8 cellular contexts compared by ENCODE assay signal in the genomic region with DNA sequence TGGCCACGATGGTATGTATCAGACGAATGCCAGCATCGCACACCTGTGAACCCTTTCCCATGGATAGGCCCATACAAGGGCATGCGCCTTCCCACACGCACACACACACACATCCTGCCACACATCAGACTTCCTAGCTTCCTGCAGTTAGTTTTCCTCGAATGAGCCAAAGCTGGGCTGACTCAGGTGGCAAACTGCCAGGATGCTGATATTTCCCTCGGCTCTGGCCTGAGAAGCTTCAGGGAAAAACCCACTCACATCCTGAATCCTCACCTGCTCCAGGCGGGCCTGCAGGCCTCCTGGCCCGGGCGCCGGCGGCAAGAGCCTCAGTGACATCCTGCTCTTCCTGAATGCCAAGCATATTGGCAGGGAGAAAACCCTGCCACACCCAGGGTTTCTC. TPM values are rescaled to one million over a fixed set of nuclear protein-coding genes. Genes with fewer than 3 reads are reported as not detected.
A peak's percentile ranks its signal among the peaks of the same experiment; 100 is the strongest.
DNase-seq lines count a peak whose midpoint lies in the region; ATAC-seq and TF ChIP-seq lines count a peak whose summit lies in the region.

No MANE protein-coding gene starts in this region.

- no peak for ATAC-seq in HG03196 (IDR thresholded peaks at IDR 0.05; ENCODE audit: unreplicated experiment)

- peak overlapping the region; percentile 78 for H3K27ac ChIP-seq in RWPE1

- CTCF ChIA-PET in RWPE1 (lab: Yijun Ruan, JAX) = interaction anchor here (0.5 to 1.4 kb wide), 2 partner anchors 20 to 57 kb away, joined by 4 to 7 read pairs; no protein-coding TSS in a partner anchor
- CTCF ChIA-PET in activated CD4-positive, alpha-beta T cell treated with anti-CD3 and anti-CD28 coated beads, Interleukin-2, amount 10 ng/mL, durations not matched to agents 7 days and 5 days (lab: Charles Lee) = interaction anchor here (0.6 kb wide), 1 partner anchor 35 kb away, joined by 5 read pairs; no protein-coding TSS in a partner anchor

- H3K36me3 Mint-ChIP-seq in activated CD4-positive, alpha-beta T cell treated with anti-CD3 and anti-CD28 coated beads, Interleukin-2, amount 10 ng/mL, durations not matched to agents 7 days and 5 days (ENCODE audit: low read depth) = no peaks in the 10 kb centered on the region
- no peaks in the 10 kb centered on the region for H3K36me3 Mint-ChIP-seq in osteocyte (ENCODE audit: unreplicated experiment)

- no peak overlapping the region for H3K27ac Mint-ChIP-seq in activated CD4-positive, alpha-beta T cell treated with anti-CD3 and anti-CD28 coated beads, Interleukin-2, amount 10 ng/mL, durations not matched to agents 7 days and 5 days
- H3K27ac Mint-ChIP-seq in osteocyte (ENCODE audit: unreplicated experiment) = no peak overlapping the region

- no peak overlapping the region for H3K4me3 ChIP-seq in fibroblast of the aortic adventitia (ENCODE audit: low read depth, low read length)

- DNase-seq in EL (peak; percentile 96), RWPE1 (ENCODE audit: low spot score) (peak; percentile 84), fibroblast of the aortic adventitia (ENCODE audit: low read depth) (peak; percentile 92), pulmonary artery endothelial cell (ENCODE audit: low read depth, low spot score) (peak; percentile 98), osteocyte (ENCODE audit: extremely low spot score, unreplicated experiment) (no peak), activated gamma-delta T cell treated with Interleukin-2 at 50 U/mL for 16 hours (no peak)
- DNase-seq in activated CD4-positive, alpha-beta T cell treated with anti-CD3 and anti-CD28 coated beads, Interleukin-2, amount 10 ng/mL, durations not matched to agents 7 days and 5 days = no peak

- H3K4me3 Mint-ChIP-seq in activated CD4-positive, alpha-beta T cell treated with anti-CD3 and anti-CD28 coated beads, Interleukin-2, amount 10 ng/mL, durations not matched to agents 7 days and 5 days = no peak overlapping the region
- H3K4me3 Mint-ChIP-seq in osteocyte (ENCODE audit: unreplicated experiment) = no peak overlapping the region

- H3K4me1 Mint-ChIP-seq in activated CD4-positive, alpha-beta T cell treated with anti-CD3 and anti-CD28 coated beads, Interleukin-2, amount 10 ng/mL, durations not matched to agents 7 days and 5 days = no peaks in the 10 kb centered on the region
- peaks cover 10% of the 10 kb centered on the region for H3K4me1 Mint-ChIP-seq in osteocyte (ENCODE audit: unreplicated experiment)

- TF ChIP-seq CTCF in RWPE1 (conservative IDR thresholded peaks at IDR 0.05; ENCODE audit: low read depth) (no peak), fibroblast of the aortic adventitia (IDR thresholded peaks at IDR 0.05; ENCODE audit: insufficient read depth, low read length) (no peak), osteocyte (IDR thresholded peaks at IDR 0.05) (no peak)

- H3K9me3 Mint-ChIP-seq in activated CD4-positive, alpha-beta T cell treated with anti-CD3 and anti-CD28 coated beads, Interleukin-2, amount 10 ng/mL, durations not matched to agents 7 days and 5 days = no peaks in the 10 kb centered on the region
- no peaks in the 10 kb centered on the region for H3K9me3 Mint-ChIP-seq in osteocyte (ENCODE audit: unreplicated experiment)

- peaks cover 3% of the 10 kb centered on the region for H3K27me3 Mint-ChIP-seq in activated CD4-positive, alpha-beta T cell treated with anti-CD3 and anti-CD28 coated beads, Interleukin-2, amount 10 ng/mL, durations not matched to agents 7 days and 5 days
- no peaks in the 10 kb centered on the region for H3K27me3 Mint-ChIP-seq in osteocyte (ENCODE audit: unreplicated experiment)

- POLR2A ChIA-PET in RWPE1 (lab: Yijun Ruan, JAX; ENCODE audit: low non-redundant PET) = interaction anchor here (0.6 kb wide), 1 partner anchor 359 kb away, joined by 3 read pairs; no protein-coding TSS in a partner anchor
- POLR2A ChIA-PET in activated CD4-positive, alpha-beta T cell treated with anti-CD3 and anti-CD28 coated beads, Interleukin-2, amount 10 ng/mL, durations not matched to agents 7 days and 5 days (lab: Charles Lee) = no interaction called here

RNA-seq across cellular contexts. Expression of a gene that starts 22.4 kb away (rescaled TPM):
- total RNA-seq in fibroblast of the aortic adventitia (ENCODE audit: low replicate concordance) (342 and 589 TPM in 2 replicates), pulmonary artery endothelial cell (1,262 and 1,419 TPM in 2 replicates), osteocyte (184 and 199 TPM in 2 replicates)
- total RNA-seq in activated CD4-positive, alpha-beta T cell treated with anti-CD3 and anti-CD28 coated beads, Interleukin-2, amount 10 ng/mL, durations not matched to agents 7 days and 5 days = 100 to 1,000 TPM; 859 to 914 TPM

Comparison
In these comparisons a context has a peak if more than half of its experiments do, and no peak if none do; other contexts are left out.
1. DNase-seq: peak in EL (single experiment), RWPE1 (single experiment), fibroblast of the aortic adventitia (single experiment) and pulmonary artery endothelial cell (single experiment); none in activated CD4-positive, alpha-beta T cell treated with anti-CD3 and anti-CD28 coated beads, Interleukin-2, amount 10 ng/mL, durations not matched to agents 7 days and 5 days (single experiment), osteocyte (single experiment) and activated gamma-delta T cell treated with Interleukin-2 at 50 U/mL for 16 hours (single experiment).